In the genomic region with DNA sequence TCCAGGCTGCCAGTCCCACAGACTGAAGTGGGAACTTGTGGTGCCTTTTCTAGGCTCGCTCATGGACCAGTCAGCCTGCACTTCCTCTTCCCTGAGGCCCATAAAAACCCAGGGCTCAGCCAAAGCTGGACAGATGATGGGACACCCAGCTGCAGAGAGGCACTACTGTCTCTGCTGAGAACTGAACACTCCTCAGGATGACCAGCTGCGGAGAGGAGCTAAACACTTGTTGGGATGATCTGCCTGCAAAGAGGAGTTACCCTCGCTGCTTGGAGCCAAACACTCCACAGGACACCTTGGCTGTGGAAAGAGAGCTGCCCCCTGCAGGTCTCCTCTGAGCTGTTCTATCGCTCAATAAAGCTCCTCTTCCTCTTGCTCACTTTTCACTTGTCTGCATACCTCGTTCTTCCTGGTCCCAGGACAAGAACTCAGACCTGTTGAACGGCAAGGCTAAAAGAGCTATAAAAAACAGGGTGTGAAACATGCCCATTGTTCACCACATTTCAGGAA, we compare ENCODE assay signal across 19 cellular contexts.
DNase-seq lines count a peak whose midpoint lies in the region; ATAC-seq and TF ChIP-seq lines count a peak whose summit lies in the region.
"Had no signal": no experiment of that assay in that cellular context is flagged by ENCODE, and none has a peak within 500 bp of the region (broad histone marks: within the 10 kb centered on the region; RNA-seq: fewer than 3 reads in every experiment).

No MANE protein-coding gene starts in this region.

- no peaks in the 10 kb centered on the region for H3K79me2 ChIP-seq in HCT116 (ENCODE audit: insufficient read depth, low read length)

- H3K27ac ChIP-seq in HCT116 (ENCODE audit: low read depth, low read length) (no peak overlapping the region), upper lobe of left lung (no peak overlapping the region)
- H3K27ac ChIP-seq: SK-N-MC had no signal

- H3K4me2 ChIP-seq in HCT116 (ENCODE audit: low read length) = no peak overlapping the region

- no peak for TF ChIP-seq EP300 in upper lobe of left lung (IDR thresholded peaks at IDR 0.05)

- H3K9ac ChIP-seq in HCT116 (ENCODE audit: low read length) = no peak overlapping the region

- H3K4me3 Mint-ChIP-seq in chondrocyte (ENCODE audit: unreplicated experiment) (no peak overlapping the region), Calu3 (ENCODE audit: low read depth, unreplicated experiment) (no peak overlapping the region)
- H3K4me3 Mint-ChIP-seq: CD8-positive, alpha-beta memory T cell had no signal

- no peaks in the 10 kb centered on the region for H4K20me1 ChIP-seq in HCT116 (ENCODE audit: insufficient read depth)

- H3K27me3 Mint-ChIP-seq in chondrocyte (ENCODE audit: low read depth) = no peaks in the 10 kb centered on the region
- H3K27me3 Mint-ChIP-seq in Calu3 (ENCODE audit: unreplicated experiment) = no peaks in the 10 kb centered on the region
- H3K27me3 Mint-ChIP-seq: CD8-positive, alpha-beta memory T cell had no signal

- TF ChIP-seq POLR2A in HCT116 (IDR thresholded peaks at IDR 0.05; ENCODE audit: borderline replicate concordance, extremely low read depth, insufficient read depth, insufficient read length) (no peak), upper lobe of left lung (IDR thresholded peaks at IDR 0.05) (no peak)

- ATAC-seq in HCT116 = peak; percentile 81
- ATAC-seq in upper lobe of left lung (ENCODE audit: low FRiP score in 2 of 2) = peak; percentile 8 to 27
- ATAC-seq: PC-3 had no signal

- H3K27me3 ChIP-seq in HCT116 (ENCODE audit: insufficient read depth, low read length) = no peaks in the 10 kb centered on the region
- no peaks in the 10 kb centered on the region for H3K27me3 ChIP-seq in upper lobe of left lung

- intact Hi-C loops in HCT116 (cut with micrococcal nuclease) = no loop called here
- intact Hi-C loops in Calu3 (cut with micrococcal nuclease; ENCODE audit: unreplicated experiment) = no loop called here

- BruUV-seq in HCT116 (replicated peaks; lab: Mats Ljungman, UMichigan) (no TSS peak), Calu3 (replicated peaks; lab: Mats Ljungman, UMichigan) (no TSS peak)

- CTCF ChIA-PET in HCT116 (lab: Charles Lee) = interaction anchor here (1.0 to 1.1 kb wide), 3 partner anchors 15 to 397 kb away, joined by 3 to 4 read pairs (median 3); no protein-coding TSS in a partner anchor
- CTCF ChIA-PET in Calu3 (lab: Charles Lee) = no interaction called here

- POLR2A ChIA-PET in HCT116 (lab: Charles Lee) = no interaction called here

- no peaks in the 10 kb centered on the region for H3K4me1 Mint-ChIP-seq in chondrocyte (ENCODE audit: low read depth)
- no peaks in the 10 kb centered on the region for H3K4me1 Mint-ChIP-seq in Calu3 (ENCODE audit: low read depth, unreplicated experiment)
- H3K4me1 Mint-ChIP-seq: CD8-positive, alpha-beta memory T cell had no signal

- H3K4me3 ChIP-seq in HCT116 (replicated peaks in 1 of 2; ENCODE audit: low read depth in 1 of 2, low read length in 2 of 2) (no peak overlapping the region), upper lobe of left lung (no peak overlapping the region)
- H3K4me3 ChIP-seq: SK-N-MC had no signal

- H3K4me1 ChIP-seq in HCT116 (ENCODE audit: control insufficient read depth in 1 of 2, insufficient read depth in 2 of 2, low read length in 2 of 2) (no peaks in the 10 kb centered on the region), upper lobe of left lung (no peaks in the 10 kb centered on the region)

- 88 to 94% methylated on average over 4 to 6 of the region's 6 CpGs for WGBS in upper lobe of left lung, 2 donors

- H3K9me3 ChIP-seq in HCT116 (ENCODE audit: control insufficient read depth in 1 of 2, insufficient read depth in 1 of 2, low read depth in 1 of 2, low read length in 2 of 2) = no peaks in the 10 kb centered on the region; a peak in 1 of 4 replicates
- peaks cover 0 to 22% (median 4%) of the 10 kb centered on the region in 4 donors for H3K9me3 ChIP-seq in upper lobe of left lung

- TF ChIP-seq CTCF in HCT116 (IDR thresholded peaks at IDR 0.05 in 2 of 3, conservative IDR thresholded peaks at IDR 0.05 in 1 of 3; ENCODE audit: borderline replicate concordance in 1 of 3, insufficient read depth in 1 of 3, low read depth in 2 of 3, low read length in 2 of 3) (peak; percentile 7 to 24 (median 23); a peak in 1 of 6 replicates), chondrocyte (IDR thresholded peaks at IDR 0.05) (peak; percentile 37), upper lobe of left lung (IDR thresholded peaks at IDR 0.05) (no peak), Calu3 (IDR thresholded peaks at IDR 0.05; ENCODE audit: unreplicated experiment) (no peak)

- H3K9me2 ChIP-seq in HCT116 (ENCODE audit: insufficient read depth) = no peaks in the 10 kb centered on the region

- peak; percentile 23; the same call in 1 of the 2 replicates for TF ChIP-seq RAD21 in HCT116 (IDR thresholded peaks at IDR 0.05; ENCODE audit: low read depth)

- DNase-seq in HCT116 (ENCODE audit: low read depth, low spot score) = no peak
- DNase-seq in chondrocyte (ENCODE audit: low spot score) = no peak
- peak; percentile 71 for DNase-seq in islet precursor cell
- DNase-seq in upper lobe of left lung = no peak
- no peak for DNase-seq in kidney tubule cell (ENCODE audit: low spot score)
- no peak for DNase-seq in stimulated activated CD4-positive, alpha-beta T cell treated with anti-CD3 and anti-CD28 coated beads, Interleukin-12 subunit alpha, Interleukin-12 subunit beta, amount 100 ng/mL, for 4 hours
- no peak for DNase-seq in Calu3
- DNase-seq: CD8-positive, alpha-beta memory T cell; DMS 273 treated with DMSO at 0.1 percent for 48 hours; EL; HCEC 1CT; Kasumi-1; NCI-H1436 treated with DMSO at 0.1 percent for 48 hours; NCI-H2107; NCI-H226; NCI-H526; NK-92 treated with Interleukin-12 subunit alpha and Interleukin-12 subunit beta, amount 100 ng/mL, for 24 hours; PC-3 had no signal

- H3K36me3 ChIP-seq in HCT116 (ENCODE audit: control insufficient read depth in 1 of 2, insufficient read depth in 2 of 2, low read length in 2 of 2) (no peaks in the 10 kb centered on the region), upper lobe of left lung (no peaks in the 10 kb centered on the region)

- no peak overlapping the region for H3K27ac Mint-ChIP-seq in chondrocyte (ENCODE audit: unreplicated experiment)
- no peak overlapping the region for H3K27ac Mint-ChIP-seq in Calu3 (ENCODE audit: unreplicated experiment)
- H3K27ac Mint-ChIP-seq: CD8-positive, alpha-beta memory T cell had no signal

- RAD21 ChIA-PET in HCT116 (lab: Charles Lee; ENCODE audit: low non-redundant PET in 1 of 2, low total read pairs in 2 of 2, uncharacterized antibody in 2 of 2, unreplicated experiment in 2 of 2) = no interaction called here

- H3K9me3 Mint-ChIP-seq in chondrocyte (ENCODE audit: low read depth) (peaks cover 11% of the 10 kb centered on the region), Calu3 (ENCODE audit: low read depth, unreplicated experiment) (no peaks in the 10 kb centered on the region)

- H3K36me3 Mint-ChIP-seq in chondrocyte (ENCODE audit: low read depth) (peaks cover 5% of the 10 kb centered on the region), Calu3 (ENCODE audit: insufficient read depth, unreplicated experiment) (no peaks in the 10 kb centered on the region)
- H3K36me3 Mint-ChIP-seq: CD8-positive, alpha-beta memory T cell had no signal

- no peak overlapping the region for H2AFZ ChIP-seq in HCT116 (ENCODE audit: low read depth, low read length, poor library complexity, severe bottlenecking)

TF ChIP-seq in HCT116, 20 proteins besides CTCF, POLR2A, EP300 and RAD21:
- TF ChIP-seq CBX3 (IDR thresholded peaks at IDR 0.05; ENCODE audit: low read depth) = no peak
- TF ChIP-seq ELF1 (IDR thresholded peaks at IDR 0.05; ENCODE audit: borderline replicate concordance, low read depth) = no peak
- TF ChIP-seq YY1 (IDR thresholded peaks at IDR 0.05; ENCODE audit: extremely low read depth, insufficient replicate concordance, low read depth, low read length) = no peak
- TF ChIP-seq TCF7L2 (IDR thresholded peaks at IDR 0.05; ENCODE audit: borderline replicate concordance, extremely low read depth, insufficient read depth, insufficient read length) = no peak

Comparison
In these comparisons a context has a peak if more than half of its experiments do, and no peak if none do; other contexts are left out.
1. CTCF ChIP-seq: peak in HCT116 (3 of 3) and chondrocyte (single experiment); none in upper lobe of left lung (0 of 6) and Calu3 (single experiment).